Comparison of ENCODE assay signal across 27 cellular contexts in the genomic region with DNA sequence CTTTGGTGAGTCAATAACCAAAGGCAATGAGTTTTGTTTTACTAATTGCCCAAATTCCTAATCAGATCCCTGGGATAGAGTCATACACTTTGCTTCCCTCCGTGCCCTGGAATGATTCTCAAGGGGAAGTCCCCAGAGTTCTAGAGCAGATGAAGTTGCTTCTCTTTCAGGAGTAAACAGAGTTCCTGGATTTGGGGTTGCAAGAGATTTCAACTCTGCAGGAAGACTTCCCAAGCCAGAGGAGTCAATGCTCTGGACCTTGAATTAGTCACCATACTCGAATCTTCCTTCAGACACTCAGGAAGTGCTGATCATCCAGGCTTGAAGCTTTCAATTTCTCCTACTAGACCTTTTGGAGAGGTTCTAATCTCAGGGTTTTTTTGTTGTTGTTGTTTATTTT. TPM values are rescaled to one million over a fixed set of nuclear protein-coding genes. Genes with fewer than 3 reads are reported as not detected.
A peak's percentile ranks its signal among the peaks of the same experiment; 100 is the strongest.
DNase-seq lines count a peak whose midpoint lies in the region; ATAC-seq and TF ChIP-seq lines count a peak whose summit lies in the region.
"Had no signal": no experiment of that assay in that cellular context is flagged by ENCODE, and none has a peak within 500 bp of the region (broad histone marks: within the 10 kb centered on the region; RNA-seq: fewer than 3 reads in every experiment).

No MANE protein-coding gene starts in this region.

- no peaks in the 10 kb centered on the region for H3K9me3 Mint-ChIP-seq in activated naive CD4-positive, alpha-beta T cell treated with anti-CD3 and anti-CD28 coated beads, Interleukin-2, amount 50 U/mL, for 72 hours

- H3K4me3 ChIP-seq in GM23248: no peak overlapping the region
- H3K4me3 ChIP-seq in epithelial cell of proximal tubule (ENCODE audit: low read depth, low read length): no peak overlapping the region
- H3K4me3 ChIP-seq: GM12878 had no signal

- no peaks in the 10 kb centered on the region for H3K9me3 ChIP-seq in GM23248 (ENCODE audit: low read depth)
- H3K9me3 ChIP-seq: BE2C had no signal

- H3K4me2 ChIP-seq in GM23248 (ENCODE audit: unreplicated experiment): no peak overlapping the region

- no peaks in the 10 kb centered on the region for H3K79me2 ChIP-seq in GM23248 (ENCODE audit: insufficient read depth)

- no peaks in the 10 kb centered on the region for H4K20me1 ChIP-seq in GM23248 (ENCODE audit: insufficient read depth)

- in situ Hi-C loops in GM23248 (cut with MboI): no loop called here

- H3K36me3 Mint-ChIP-seq in activated naive CD4-positive, alpha-beta T cell treated with anti-CD3 and anti-CD28 coated beads, Interleukin-2, amount 50 U/mL, for 72 hours: no peaks in the 10 kb centered on the region
- H3K36me3 Mint-ChIP-seq: CD4-positive, alpha-beta memory T cell had no signal

- ATAC-seq in activated naive CD4-positive, alpha-beta T cell treated with anti-CD3 and anti-CD28 coated beads, Interleukin-2, amount 50 U/mL, for 72 hours: no peak
- ATAC-seq: GM12878, SK-N-SH treated with all-trans-retinoic acid at 6 μM for 48 hours had no signal

- no peak overlapping the region for H3K27ac Mint-ChIP-seq in activated naive CD4-positive, alpha-beta T cell treated with anti-CD3 and anti-CD28 coated beads, Interleukin-2, amount 50 U/mL, for 72 hours
- H3K27ac Mint-ChIP-seq: CD4-positive, alpha-beta memory T cell had no signal

- H3K9ac ChIP-seq in GM23248: no peak overlapping the region

- H3K36me3 ChIP-seq in GM23248 (ENCODE audit: low read depth): no peaks in the 10 kb centered on the region
- H3K36me3 ChIP-seq: BE2C had no signal

- no peak overlapping the region for H3K27ac ChIP-seq in GM23248
- H3K27ac ChIP-seq: HL-60 had no signal

- H2AFZ ChIP-seq in GM23248: no peak overlapping the region

- DNase-seq in GM23248: peak; percentile 7
- peak; percentile 23 for DNase-seq in M059J (ENCODE audit: low read depth)
- peak; percentile 93 for DNase-seq in epithelial cell of proximal tubule (ENCODE audit: low read depth)
- DNase-seq in renal cortical epithelial cell (ENCODE audit: low read depth): peak; percentile 93
- no peak for DNase-seq in AML-193 (lab: John Stamatoyannopoulos, UW)
- DNase-seq in activated naive CD4-positive, alpha-beta T cell treated with anti-CD3 and anti-CD28 coated beads, Interleukin-2, amount 50 U/mL, for 72 hours (ENCODE audit: low spot score in 2 of 2): no peak
- DNase-seq in LoVo (ENCODE audit: low spot score): no peak
- DNase-seq in stimulated activated CD4-positive, alpha-beta T cell treated with anti-CD3 and anti-CD28 coated beads, Interleukin-1b, Interleukin-23, amount 100 ng/mL, for 48 hours: no peak
- DNase-seq: BE2C; CD4-positive, alpha-beta memory T cell; DMS153; IMR-90; NCI-H1105; NCI-H1694; NCI-H2081 treated with DMSO at 0.1 percent for 48 hours; NCI-H510A; NCI-H748 treated with DMSO at 0.1 percent for 48 hours; RPMI8226; SHP77 treated with DMSO at 0.1 percent for 48 hours; T-helper 1 cell had no signal

- no peaks in the 10 kb centered on the region for H3K9me2 ChIP-seq in GM23248 (ENCODE audit: insufficient read depth)

- 6 to 11% methylated on average over 2 of the region's 2 CpGs for WGBS in GM23248 (ENCODE audit: low coverage in 1 of 2, low lambda C conversion rate in 2 of 2, missing lambda C conversion rate in 2 of 2), 2 experiments

- no peaks in the 10 kb centered on the region for H3K4me1 ChIP-seq in GM23248 (ENCODE audit: insufficient read depth)
- H3K4me1 ChIP-seq: BE2C had no signal

- H3F3A ChIP-seq in GM23248 (ENCODE audit: insufficient read depth): no peaks in the 10 kb centered on the region

- TF ChIP-seq CTCF in epithelial cell of proximal tubule (conservative IDR thresholded peaks at IDR 0.05; ENCODE audit: low read depth, low read length): no peak

- H3K27me3 ChIP-seq in GM23248 (replicated peaks; ENCODE audit: insufficient read depth): no peaks in the 10 kb centered on the region
- H3K27me3 ChIP-seq: BE2C had no signal

RNA-seq across cellular contexts. Expression of a gene that starts 39.6 kb away (rescaled TPM):
- total RNA-seq in GM23248 (2014; rRNA removed; shearing (Covaris generic)): not detected in 2 replicates
- polyA plus RNA-seq in GM23248 (2016; fragmentation: Nextera tagmentation; extraction: Ambion mirVana): not detected in 2 replicates
- total RNA-seq in M059J (2014; rRNA removed; shearing (Covaris generic)): not detected in 2 replicates
- total RNA-seq in epithelial cell of proximal tubule (not detected in 2 replicates), renal cortical epithelial cell (not detected in 2 replicates)
- under 1 TPM; 0.20 to 0.21 TPM for total RNA-seq in activated naive CD4-positive, alpha-beta T cell treated with anti-CD3 and anti-CD28 coated beads, Interleukin-2, amount 50 U/mL, for 72 hours
- total RNA-seq: CD4-positive, alpha-beta memory T cell; Daoy; H4; IMR-90; OCI-LY7 had no signal
- polyA plus RNA-seq: AG04450, IMR-90 had no signal

Comparison
In these comparisons a context has a peak if more than half of its experiments do, and no peak if none do; other contexts are left out.
1. DNase-seq: peak in GM23248 (single experiment), M059J (single experiment), epithelial cell of proximal tubule (single experiment) and renal cortical epithelial cell (single experiment); none in AML-193 (0 of 2), activated naive CD4-positive, alpha-beta T cell treated with anti-CD3 and anti-CD28 coated beads, Interleukin-2, amount 50 U/mL, for 72 hours (0 of 2), LoVo (single experiment) and stimulated activated CD4-positive, alpha-beta T cell treated with anti-CD3 and anti-CD28 coated beads, Interleukin-1b, Interleukin-23, amount 100 ng/mL, for 48 hours (single experiment).